Comparison of ENCODE assay signal across 18 cellular contexts in genomic region chr5:149631506-149631905, GRCh38.
"Had no signal": no experiment of that assay in that cellular context is flagged by ENCODE, and none has a peak within 500 bp of the region (broad histone marks: within the 10 kb centered on the region; RNA-seq: fewer than 3 reads in every experiment).

No MANE protein-coding gene starts in this region.

- H3K4me1 ChIP-seq: pancreas, spleen had no signal

- ATAC-seq: activated CD8-positive, alpha-beta T cell treated with anti-CD3 and anti-CD28 coated beads, Interleukin-2, amount 10 ng/mL, durations not matched to agents 7 days and 5 days; T-cell had no signal

- H3K36me3 ChIP-seq: spleen, WERI-Rb-1 had no signal

- H3K27ac ChIP-seq: spleen, upper lobe of right lung, WERI-Rb-1 had no signal

- H3K27me3 ChIP-seq: heart left ventricle, pancreas, spleen, upper lobe of right lung had no signal

- H3K4me3 Mint-ChIP-seq: activated CD8-positive, alpha-beta T cell treated with anti-CD3 and anti-CD28 coated beads, Interleukin-2, amount 10 ng/mL, durations not matched to agents 7 days and 5 days; neural crest cell; stimulated activated memory B cell treated with anti-CD40 and anti-IgM and Interleukin-4, amounts not matched to agents 10 μg/mL and 1 μg/mL and 100 μg/mL, for 72 hours; T-cell had no signal

- H3K9me3 ChIP-seq: heart left ventricle, pancreas, spleen, upper lobe of right lung had no signal

- H3K4me1 Mint-ChIP-seq: T-cell had no signal

- H3K27me3 Mint-ChIP-seq: stimulated activated memory B cell treated with anti-CD40 and anti-IgM and Interleukin-4, amounts not matched to agents 10 μg/mL and 1 μg/mL and 100 μg/mL, for 72 hours; T-cell had no signal

- H3K27ac Mint-ChIP-seq: activated CD8-positive, alpha-beta T cell treated with anti-CD3 and anti-CD28 coated beads, Interleukin-2, amount 10 ng/mL, durations not matched to agents 7 days and 5 days; stimulated activated memory B cell treated with anti-CD40 and anti-IgM and Interleukin-4, amounts not matched to agents 10 μg/mL and 1 μg/mL and 100 μg/mL, for 72 hours; T-cell had no signal

- H3K9me3 Mint-ChIP-seq: neural crest cell; stimulated activated memory B cell treated with anti-CD40 and anti-IgM and Interleukin-4, amounts not matched to agents 10 μg/mL and 1 μg/mL and 100 μg/mL, for 72 hours; T-cell had no signal

- H3K36me3 Mint-ChIP-seq: stimulated activated memory B cell treated with anti-CD40 and anti-IgM and Interleukin-4, amounts not matched to agents 10 μg/mL and 1 μg/mL and 100 μg/mL, for 72 hours; T-cell had no signal

- DNase-seq: activated CD4-positive, alpha-beta T cell treated with anti-CD3 and anti-CD28 coated beads for 4 hours; activated CD8-positive, alpha-beta memory T cell treated with anti-CD3 and anti-CD28 coated beads, Interleukin-2, amount 50 U/mL, for 48 hours; activated CD8-positive, alpha-beta T cell treated with anti-CD3 and anti-CD28 coated beads, Interleukin-2, amount 10 ng/mL, durations not matched to agents 7 days and 5 days; activated naive CD4-positive, alpha-beta T cell; aorta; heart left ventricle; islet precursor cell; left ventricle myocardium superior; pancreas; retina; spleen; stimulated activated CD4-positive, alpha-beta T cell treated with anti-CD3 and anti-CD28 coated beads, Interleukin-1b, Interleukin-23, amount 100 ng/mL, for 48 hours; T-cell; upper lobe of right lung; WERI-Rb-1 had no signal

- FAIRE-seq: frontal cortex, pancreas had no signal

- H3K4me3 ChIP-seq: heart left ventricle, pancreas, spleen, upper lobe of right lung had no signal
